In the genomic region with DNA sequence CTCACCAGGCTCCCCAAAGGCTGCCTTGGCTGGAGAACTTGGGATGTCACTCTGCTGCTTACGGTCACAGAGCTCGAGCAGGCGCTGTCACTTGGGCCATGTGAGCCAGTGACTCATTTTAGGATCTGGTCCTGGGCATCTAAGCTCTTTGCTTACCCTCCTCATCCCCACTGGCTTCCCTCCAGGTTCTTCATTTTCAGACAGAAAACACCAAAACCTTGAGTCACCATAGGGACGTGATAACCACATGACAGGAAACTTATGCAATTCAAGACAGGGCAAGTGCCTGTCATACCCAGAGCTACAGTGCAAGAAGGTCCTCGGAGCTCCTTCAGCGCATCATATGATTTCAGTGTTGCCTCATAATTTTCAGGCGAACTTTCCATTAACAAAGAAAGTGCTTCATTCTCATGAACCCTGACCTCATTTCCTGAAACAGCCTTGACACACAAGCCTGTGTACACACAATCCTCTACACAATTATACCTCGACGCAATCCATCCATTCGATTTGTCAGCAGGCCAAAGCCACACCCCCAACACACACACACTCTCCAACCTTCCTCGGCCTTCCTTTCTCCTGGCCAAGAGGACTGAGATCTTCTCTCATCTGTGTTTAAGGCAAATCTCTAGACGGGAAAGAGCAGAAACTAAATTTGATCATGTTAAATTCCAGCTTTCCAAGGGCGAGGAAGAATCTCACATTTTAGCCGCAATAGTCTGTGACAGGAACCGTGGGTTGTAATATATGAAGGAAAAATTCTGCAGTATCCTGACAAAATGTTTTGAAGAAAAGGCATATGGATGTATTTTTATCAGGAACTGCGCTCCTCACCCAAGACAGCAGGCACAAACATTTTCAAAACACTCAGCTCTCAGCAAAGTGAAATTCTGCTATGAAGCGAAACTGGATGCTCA, we compare ENCODE assay signal across 8 cellular contexts. TPM values are rescaled to one million over a fixed set of nuclear protein-coding genes. Genes with fewer than 3 reads are reported as not detected.
DNase-seq lines count a peak whose midpoint lies in the region; ATAC-seq and TF ChIP-seq lines count a peak whose summit lies in the region.

No MANE protein-coding gene starts in this region.

- H3K9me3 ChIP-seq in esophagus squamous epithelium, result no peaks in the 10 kb centered on the region
- no peaks in the 10 kb centered on the region for H3K9me3 ChIP-seq in tibial artery

- H3K4me3 Mint-ChIP-seq in activated CD4-positive, alpha-beta memory T cell treated with anti-CD3 and anti-CD28 coated beads, Interleukin-2, amount 10 ng/mL, durations not matched to agents 7 days and 5 days, result no peak overlapping the region
- H3K4me3 Mint-ChIP-seq in nephron, result no peak overlapping the region

- H3K9me3 Mint-ChIP-seq in activated CD4-positive, alpha-beta memory T cell treated with anti-CD3 and anti-CD28 coated beads, Interleukin-2, amount 10 ng/mL, durations not matched to agents 7 days and 5 days, result no peaks in the 10 kb centered on the region
- H3K9me3 Mint-ChIP-seq in nephron, result no peaks in the 10 kb centered on the region

- peak overlapping the region; percentile 50 to 85 (median 78) for H3K27ac ChIP-seq in esophagus squamous epithelium
- peak overlapping the region; percentile 81 to 89 for H3K27ac ChIP-seq in tibial artery

- peak overlapping the region; percentile 70 for H3K27ac Mint-ChIP-seq in activated CD4-positive, alpha-beta memory T cell treated with anti-CD3 and anti-CD28 coated beads, Interleukin-2, amount 10 ng/mL, durations not matched to agents 7 days and 5 days
- H3K27ac Mint-ChIP-seq in nephron, result peak overlapping the region; percentile 58 to 77 (median 73)

- H3K36me3 Mint-ChIP-seq in activated CD4-positive, alpha-beta memory T cell treated with anti-CD3 and anti-CD28 coated beads, Interleukin-2, amount 10 ng/mL, durations not matched to agents 7 days and 5 days (ENCODE audit: low read depth), result peaks cover 59% of the 10 kb centered on the region
- H3K36me3 Mint-ChIP-seq in nephron (ENCODE audit: low read depth), result peaks cover 81% of the 10 kb centered on the region

- H3K4me1 ChIP-seq in esophagus squamous epithelium, result peaks cover 10 to 43% (median 19%) of the 10 kb centered on the region in 3 donors
- peaks cover 0 to 32% (median 23%) of the 10 kb centered on the region in 4 donors for H3K4me1 ChIP-seq in tibial artery

- H3K4me1 Mint-ChIP-seq in activated CD4-positive, alpha-beta memory T cell treated with anti-CD3 and anti-CD28 coated beads, Interleukin-2, amount 10 ng/mL, durations not matched to agents 7 days and 5 days, result peaks cover 26% of the 10 kb centered on the region
- H3K4me1 Mint-ChIP-seq in nephron, result peaks cover 19% of the 10 kb centered on the region

- H3K27me3 Mint-ChIP-seq in activated CD4-positive, alpha-beta memory T cell treated with anti-CD3 and anti-CD28 coated beads, Interleukin-2, amount 10 ng/mL, durations not matched to agents 7 days and 5 days, result no peaks in the 10 kb centered on the region
- H3K27me3 Mint-ChIP-seq in nephron (ENCODE audit: low read depth), result no peaks in the 10 kb centered on the region

- no peak for TF ChIP-seq POLR2A in esophagus squamous epithelium (IDR thresholded peaks at IDR 0.05)

- TF ChIP-seq CTCF in GM12864 (IDR thresholded peaks at IDR 0.05; ENCODE audit: low read depth, low read length, missing control alignments), result no peak
- no peak for TF ChIP-seq CTCF in esophagus squamous epithelium (IDR thresholded peaks at IDR 0.05)
- TF ChIP-seq CTCF in nephron (IDR thresholded peaks at IDR 0.05; ENCODE audit: unreplicated experiment in 3 of 3), result no peak
- TF ChIP-seq CTCF in tibial artery (IDR thresholded peaks at IDR 0.05), result no peak

- H3K27me3 ChIP-seq in esophagus squamous epithelium (no peaks in the 10 kb centered on the region), tibial artery (no peaks in the 10 kb centered on the region)

- WGBS in esophagus squamous epithelium, 2 donors, result 44 to 59% methylated on average over 14 to 17 of the region's 17 CpGs

- ATAC-seq in GM21723 (IDR thresholded peaks at IDR 0.05; ENCODE audit: unreplicated experiment), result peak; percentile 71

- H3K36me3 ChIP-seq in esophagus squamous epithelium (peaks cover 0 to 76% (median 0%) of the 10 kb centered on the region in 3 donors), tibial artery (peaks cover 12 to 50% (median 16%) of the 10 kb centered on the region in 3 donors)

- H3K4me3 ChIP-seq in GM12864 (ENCODE audit: low read depth, low read length) (peak overlapping the region; percentile 13; the same call in 1 of the 2 replicates), esophagus squamous epithelium (peak overlapping the region in 3 of 4 donors; percentile 8 to 39 (median 21)), tibial artery (peak overlapping the region; percentile 34)

- DNase-seq in GM12864 (ENCODE audit: low read depth), result peak; percentile 79
- peak; percentile 98 to 99 for DNase-seq in Kasumi-1 (lab: John Stamatoyannopoulos, UW)
- DNase-seq in activated CD4-positive, alpha-beta memory T cell treated with anti-CD3 and anti-CD28 coated beads, Interleukin-2, amount 10 ng/mL, durations not matched to agents 7 days and 5 days, result peak; percentile 59
- peak; percentile 23 for DNase-seq in esophagus squamous epithelium (lab: John Stamatoyannopoulos, UW)
- peak; percentile 76 to 86 for DNase-seq in tibial artery
- no peak for DNase-seq in NCI-H1417 treated with DMSO at 0.1 percent for 48 hours (lab: John Stamatoyannopoulos, UW)

- CTCF ChIA-PET in activated CD4-positive, alpha-beta memory T cell treated with anti-CD3 and anti-CD28 coated beads, Interleukin-2, amount 10 ng/mL, durations not matched to agents 7 days and 5 days (lab: Charles Lee), result interaction anchor here (0.6 to 3.4 kb wide), 7 partner anchors 14 to 492 kb away, joined by 3 to 14 read pairs (median 3); a partner anchor contains a TSS

- POLR2A ChIA-PET in activated CD4-positive, alpha-beta memory T cell treated with anti-CD3 and anti-CD28 coated beads, Interleukin-2, amount 10 ng/mL, durations not matched to agents 7 days and 5 days (lab: Charles Lee), result interaction anchor here (1.1 to 3.7 kb wide), 4 partner anchors 12 to 313 kb away, joined by 3 to 32 read pairs (median 4); a partner anchor contains a TSS

- intact Hi-C loops in esophagus squamous epithelium (cut with DNase I), result no loop called here
- intact Hi-C loops in tibial artery (cut with DNase I; ENCODE audit: low total_unique reads), result no loop called here

RNA-seq across cellular contexts. Expression of a gene that starts 25.3 kb away (rescaled TPM):
- total RNA-seq in activated CD4-positive, alpha-beta memory T cell treated with anti-CD3 and anti-CD28 coated beads, Interleukin-2, amount 10 ng/mL, durations not matched to agents 7 days and 5 days, result 10 to 100 TPM; 18.7 to 19.1 TPM
- 10 to 100 TPM in 3 of 4 donors, 1 to 10 TPM in 1; 8.2 to 13.5 (median 12.6) TPM for total RNA-seq in esophagus squamous epithelium
